ENCODE assay signal across 2 cellular contexts in genomic region chr11:47391077-47391583, GRCh38.
A peak's percentile ranks its signal among the peaks of the same experiment; 100 is the strongest.
TF ChIP-seq lines count a peak whose summit lies in the region.

No MANE protein-coding gene starts in this region.

TF ChIP-seq in SK-N-SH treated with all-trans-retinoic acid at 6 μM for 48 hours, 23 proteins besides CTCF, POLR2A, EP300 and RAD21:
- TF ChIP-seq ZFP3 (CRISPR knock-in tag; IDR thresholded peaks at IDR 0.05) (peak; percentile 96), ZC3H10 (CRISPR knock-in tag; IDR thresholded peaks at IDR 0.05) (no peak)

TF ChIP-seq in SK-N-SH, 30 proteins besides CTCF, POLR2A, EP300 and RAD21:
- TF ChIP-seq GATA2 (CRISPR knock-in tag; IDR thresholded peaks at IDR 0.05) (no peak), REST (IDR thresholded peaks at IDR 0.05; ENCODE audit: low read depth, low read length) (no peak), USF1 (IDR thresholded peaks at IDR 0.05; ENCODE audit: borderline replicate concordance, low read depth) (no peak), TEAD4 (IDR thresholded peaks at IDR 0.05; ENCODE audit: borderline replicate concordance, insufficient read depth) (no peak), GABPA (IDR thresholded peaks at IDR 0.05; ENCODE audit: low read depth) (no peak)
